Comparison of ENCODE assay signal across 3 cellular contexts in genomic region chr6:83431545-83432165, GRCh38.
TF ChIP-seq lines count a peak whose summit lies in the region.

No MANE protein-coding gene starts in this region.

TF ChIP-seq in SK-N-SH, 30 proteins besides CTCF, POLR2A, EP300 and RAD21 (continued from another document):
- TF ChIP-seq TAF1 (IDR thresholded peaks at IDR 0.05; ENCODE audit: borderline replicate concordance, low read depth, low read length): no peak
- TF ChIP-seq FOXJ3 (CRISPR knock-in tag; IDR thresholded peaks at IDR 0.05): no peak
- no peak for TF ChIP-seq USF1 (IDR thresholded peaks at IDR 0.05; ENCODE audit: borderline replicate concordance, low read depth)
- TF ChIP-seq YY1 (IDR thresholded peaks at IDR 0.05; ENCODE audit: low read depth): no peak
- no peak for TF ChIP-seq MAX (IDR thresholded peaks at IDR 0.05; ENCODE audit: low read depth)
- no peak for TF ChIP-seq NFIC (IDR thresholded peaks at IDR 0.05; ENCODE audit: borderline replicate concordance)
- TF ChIP-seq MXI1 (IDR thresholded peaks at IDR 0.05; ENCODE audit: low read depth, low read length): no peak
- no peak for TF ChIP-seq GABPA (IDR thresholded peaks at IDR 0.05; ENCODE audit: low read depth)
- no peak for TF ChIP-seq ZBTB33 (IDR thresholded peaks at IDR 0.05; ENCODE audit: borderline replicate concordance, low read depth)
- TF ChIP-seq TCF12 (IDR thresholded peaks at IDR 0.05): no peak

TF ChIP-seq in SK-N-SH treated with all-trans-retinoic acid at 6 μM for 48 hours, 23 proteins besides CTCF, POLR2A, EP300 and RAD21:
- TF ChIP-seq, protein P1, sequence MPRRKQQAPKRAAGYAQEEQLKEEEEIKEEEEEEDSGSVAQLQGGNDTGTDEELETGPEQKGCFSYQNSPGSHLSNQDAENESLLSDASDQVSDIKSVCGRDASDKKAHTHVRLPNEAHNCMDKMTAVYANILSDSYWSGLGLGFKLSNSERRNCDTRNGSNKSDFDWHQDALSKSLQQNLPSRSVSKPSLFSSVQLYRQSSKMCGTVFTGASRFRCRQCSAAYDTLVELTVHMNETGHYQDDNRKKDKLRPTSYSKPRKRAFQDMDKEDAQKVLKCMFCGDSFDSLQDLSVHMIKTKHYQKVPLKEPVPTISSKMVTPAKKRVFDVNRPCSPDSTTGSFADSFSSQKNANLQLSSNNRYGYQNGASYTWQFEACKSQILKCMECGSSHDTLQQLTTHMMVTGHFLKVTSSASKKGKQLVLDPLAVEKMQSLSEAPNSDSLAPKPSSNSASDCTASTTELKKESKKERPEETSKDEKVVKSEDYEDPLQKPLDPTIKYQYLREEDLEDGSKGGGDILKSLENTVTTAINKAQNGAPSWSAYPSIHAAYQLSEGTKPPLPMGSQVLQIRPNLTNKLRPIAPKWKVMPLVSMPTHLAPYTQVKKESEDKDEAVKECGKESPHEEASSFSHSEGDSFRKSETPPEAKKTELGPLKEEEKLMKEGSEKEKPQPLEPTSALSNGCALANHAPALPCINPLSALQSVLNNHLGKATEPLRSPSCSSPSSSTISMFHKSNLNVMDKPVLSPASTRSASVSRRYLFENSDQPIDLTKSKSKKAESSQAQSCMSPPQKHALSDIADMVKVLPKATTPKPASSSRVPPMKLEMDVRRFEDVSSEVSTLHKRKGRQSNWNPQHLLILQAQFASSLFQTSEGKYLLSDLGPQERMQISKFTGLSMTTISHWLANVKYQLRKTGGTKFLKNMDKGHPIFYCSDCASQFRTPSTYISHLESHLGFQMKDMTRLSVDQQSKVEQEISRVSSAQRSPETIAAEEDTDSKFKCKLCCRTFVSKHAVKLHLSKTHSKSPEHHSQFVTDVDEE (CRISPR knock-in tag; IDR thresholded peaks at IDR 0.05): no peak
- TF ChIP-seq BACH2 (CRISPR knock-in tag; IDR thresholded peaks at IDR 0.05; ENCODE audit: borderline replicate concordance) (no peak), CSRNP3 (CRISPR knock-in tag; IDR thresholded peaks at IDR 0.05) (no peak), ESRRG (CRISPR knock-in tag; IDR thresholded peaks at IDR 0.05) (no peak)

TF ChIP-seq in H1, 55 proteins besides CTCF, POLR2A, EP300 and RAD21 (continued from another document):
- TF ChIP-seq SP4 (IDR thresholded peaks at IDR 0.05; ENCODE audit: low read length): no peak
